In genomic region chrY:7736966-7737365, GRCh38 we compare ENCODE assay signal across 1 cellular context.
TF ChIP-seq lines count a peak whose summit lies in the region.

No MANE protein-coding gene starts in this region.

TF ChIP-seq in HepG2, 621 proteins besides CTCF, POLR2A, EP300 and RAD21 (continued from another document):
- TF ChIP-seq ZNF407 (CRISPR knock-in tag; IDR thresholded peaks at IDR 0.05; ENCODE audit: not compliant biosample characterization) (no peak), ZNF281 (CRISPR knock-in tag; IDR thresholded peaks at IDR 0.05; ENCODE audit: borderline replicate concordance) (no peak)
